31 cellular contexts compared by ENCODE assay signal in genomic region chr6:10640402-10640801, GRCh38. TPM values are rescaled to one million over a fixed set of nuclear protein-coding genes. Genes with fewer than 3 reads are reported as not detected.
"Had no signal": no experiment of that assay in that cellular context is flagged by ENCODE, and none has a peak within 500 bp of the region (broad histone marks: within the 10 kb centered on the region; RNA-seq: fewer than 3 reads in every experiment).

No MANE protein-coding gene starts in this region.

- ATAC-seq: left colon; left lung; lower lobe of right lung; naive thymus-derived CD8-positive, alpha-beta T cell; pancreas; right cardiac atrium; stimulated activated effector memory CD8-positive, alpha-beta T cell treated with anti-CD3 and anti-CD28 coated beads, Interleukin-12 subunit alpha, Interleukin-12 subunit beta, amount 100 ng/mL, for 72 hours; upper lobe of right lung had no signal

- H3K4me3 ChIP-seq: left lung, lower lobe of right lung, pancreas, prostate gland, sigmoid colon, spleen, suprapubic skin, thoracic aorta, tibial artery, upper lobe of right lung had no signal

- H3K4me1 ChIP-seq: lower lobe of right lung, prostate gland, sigmoid colon, suprapubic skin, upper lobe of right lung had no signal

- H3K27me3 ChIP-seq: left lung, sigmoid colon, spleen, suprapubic skin, tibial artery, upper lobe of right lung had no signal

- H3K27ac Mint-ChIP-seq: immature natural killer cell; naive thymus-derived CD8-positive, alpha-beta T cell; nephron; stimulated activated effector memory CD8-positive, alpha-beta T cell treated with anti-CD3 and anti-CD28 coated beads, Interleukin-12 subunit alpha, Interleukin-12 subunit beta, amount 100 ng/mL, for 72 hours; stimulated activated naive CD8-positive, alpha-beta T cell treated with anti-CD3 and anti-CD28 coated beads, Interleukin-15, Interleukin-2, amounts not matched to agents 100 ng/mL and 50 ng/mL, for 24 hours had no signal

- H3K9me3 ChIP-seq: left lung, lower lobe of right lung, pancreas, prostate gland, sigmoid colon, spleen, suprapubic skin, thoracic aorta, tibial artery, upper lobe of right lung had no signal

- H3K4me1 Mint-ChIP-seq: nephron had no signal

- H3K27ac ChIP-seq: left lung, lower lobe of right lung, pancreas, prostate gland, sigmoid colon, spleen, suprapubic skin, thoracic aorta, tibial artery, upper lobe of right lung had no signal

- DNase-seq: immature natural killer cell; kidney; left colon; left lung; lower lobe of right lung; mammary epithelial cell; mesenchymal stem cell; naive thymus-derived CD8-positive, alpha-beta T cell; nucleus accumbens; pancreas; posterior cingulate gyrus; retina; right cardiac atrium; sigmoid colon; small intestine; spleen; stimulated activated CD4-positive, alpha-beta T cell treated with anti-CD3 and anti-CD28 coated beads, Interleukin-4, amount 100 ng/mL, for 24 hours; stimulated activated naive CD4-positive, alpha-beta T cell; tibial artery; trophoblast cell; upper lobe of right lung had no signal

- FAIRE-seq: islet of Langerhans, kidney, pancreas, small intestine, urothelium cell line had no signal

- H3K36me3 Mint-ChIP-seq: immature natural killer cell; naive thymus-derived CD8-positive, alpha-beta T cell; stimulated activated effector memory CD8-positive, alpha-beta T cell treated with anti-CD3 and anti-CD28 coated beads, Interleukin-12 subunit alpha, Interleukin-12 subunit beta, amount 100 ng/mL, for 72 hours had no signal

- H3K36me3 ChIP-seq: left lung, lower lobe of right lung, pancreas, prostate gland, sigmoid colon, spleen, suprapubic skin, thoracic aorta, tibial artery, upper lobe of right lung had no signal

- H3K4me3 Mint-ChIP-seq: immature natural killer cell; naive thymus-derived CD8-positive, alpha-beta T cell; nephron; neural crest cell; stimulated activated effector memory CD8-positive, alpha-beta T cell treated with anti-CD3 and anti-CD28 coated beads, Interleukin-12 subunit alpha, Interleukin-12 subunit beta, amount 100 ng/mL, for 72 hours; stimulated activated naive CD8-positive, alpha-beta T cell treated with anti-CD3 and anti-CD28 coated beads, Interleukin-15, Interleukin-2, amounts not matched to agents 100 ng/mL and 50 ng/mL, for 24 hours had no signal

- H3K9me3 Mint-ChIP-seq: neural crest cell; stimulated activated effector memory CD8-positive, alpha-beta T cell treated with anti-CD3 and anti-CD28 coated beads, Interleukin-12 subunit alpha, Interleukin-12 subunit beta, amount 100 ng/mL, for 72 hours; stimulated activated naive CD8-positive, alpha-beta T cell treated with anti-CD3 and anti-CD28 coated beads, Interleukin-15, Interleukin-2, amounts not matched to agents 100 ng/mL and 50 ng/mL, for 24 hours had no signal

RNA-seq across cellular contexts. Expression of gene C6orf52, which starts 54.0 kb away (rescaled TPM):
- total RNA-seq: osteoblast, sigmoid colon, suprapubic skin, thoracic aorta, upper lobe of right lung had no signal
